1 cellular context compared by ENCODE assay signal in genomic region chr9:131395745-131396479, GRCh38.
TF ChIP-seq lines count a peak whose summit lies in the region.

No MANE protein-coding gene starts in this region.

TF ChIP-seq in H1, 55 proteins besides CTCF, POLR2A, EP300 and RAD21 (continued from another document):
- TF ChIP-seq EZH2 (IDR thresholded peaks at IDR 0.05; ENCODE audit: low read depth, low read length, severe bottlenecking) (no peak), CBX5 (IDR thresholded peaks at IDR 0.05; ENCODE audit: low read depth, low read length) (no peak)
